ENCODE assay signal across 8 cellular contexts in the genomic region with DNA sequence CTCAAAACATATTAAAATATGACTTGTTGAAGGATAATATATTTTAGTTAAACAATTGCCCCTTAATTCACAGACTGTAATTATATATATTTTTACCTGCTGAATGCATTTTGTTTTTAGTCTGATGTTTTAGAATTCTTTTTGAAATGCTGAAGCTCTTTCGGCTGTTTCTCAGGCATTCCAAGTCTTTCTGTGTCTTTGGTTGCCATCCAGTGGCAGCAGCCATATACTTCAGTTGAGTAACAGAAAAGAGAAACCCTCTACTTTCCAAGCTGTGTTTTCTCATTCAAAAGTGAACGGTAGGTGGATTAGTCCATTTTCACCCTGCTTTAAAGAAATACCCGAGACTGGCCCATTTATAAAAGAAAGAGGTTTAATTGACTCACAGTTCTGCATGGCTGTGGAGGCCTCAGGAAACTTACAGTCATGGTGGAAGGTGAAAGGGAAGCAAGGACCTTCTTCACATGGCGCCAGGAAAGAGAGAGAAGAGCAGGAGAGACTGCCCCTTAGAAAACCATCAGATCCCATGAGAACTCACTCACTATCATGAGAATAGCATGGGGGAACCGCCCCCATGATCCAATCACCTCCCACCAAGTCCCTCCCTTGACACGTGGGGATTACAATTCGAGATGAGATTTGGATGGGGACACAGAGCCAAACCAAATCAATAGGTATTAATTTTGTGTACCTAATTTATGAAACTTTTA.
DNase-seq lines count a peak whose midpoint lies in the region; ATAC-seq, FAIRE-seq and TF ChIP-seq lines count a peak whose summit lies in the region.
"Not testable (repeated sequence)": the region's sequence is repeated elsewhere in the genome, so short reads cannot be mapped to it uniquely, and the experiment has no call there.

No MANE protein-coding gene starts in this region.

- peak; percentile 70 for FAIRE-seq in A204.1 (lab: Jason Lieb, UNC)
- peak; percentile 52 for FAIRE-seq in H1 (lab: Jason Lieb, UNC)
- FAIRE-seq in pancreas (lab: Jason Lieb, UNC), result peak; percentile 20

- not testable (repeated sequence) for H4K8ac ChIP-seq in H1 (ENCODE audit: extremely low read depth, insufficient read depth, low read length)

- 79% methylated on average over 7 of the region's 7 CpGs; no CpG with 5 or more reads in 1 of the 2 experiments for WGBS in H1 (ENCODE audit: extremely low coverage in 1 of 2, insufficient coverage in 1 of 2, insufficient read length in 1 of 2, insufficient replicate concordance in 2 of 2, low coverage in 1 of 2, low lambda C conversion rate in 2 of 2, missing lambda C conversion rate in 1 of 2), 2 experiments
- WGBS in pancreas, 2 donors, result 48 to 60% methylated on average over 7 of the region's 7 CpGs

- not testable (repeated sequence) for H2BK15ac ChIP-seq in H1 (ENCODE audit: low read length)

- not testable (repeated sequence) for H3K14ac ChIP-seq in H1 (ENCODE audit: insufficient read length)

- H3K79me1 ChIP-seq in H1 (ENCODE audit: low read depth, low read length), result not testable (repeated sequence)

- TF ChIP-seq RAD21 in H1 (IDR thresholded peaks at IDR 0.05 in 1 of 2, conservative IDR thresholded peaks at IDR 0.05 in 1 of 2; ENCODE audit: low read depth in 2 of 2, low read length in 2 of 2), result peak; percentile 71 to 74

- H2AFZ ChIP-seq in PC-3 (ENCODE audit: low read length); H1 (ENCODE audit: low read length): not testable (repeated sequence)

- TF ChIP-seq POLR2A in H1 (IDR thresholded peaks at IDR 0.05; ENCODE audit: control extremely low read depth in 1 of 2, low read depth in 2 of 2, low read length in 2 of 2), result not testable (repeated sequence)

- not testable (repeated sequence) for H4K5ac ChIP-seq in H1 (ENCODE audit: insufficient read length, low read depth, low read length)

- not testable (repeated sequence) for H4K20me1 ChIP-seq in PC-3 (ENCODE audit: low read length); H1 (replicated peaks in 1 of 2; ENCODE audit: control insufficient read depth in 1 of 2, insufficient read depth in 2 of 2, low read length in 2 of 2)

- H2BK12ac ChIP-seq in H1 (ENCODE audit: low read depth, low read length), result not testable (repeated sequence)

- H3K36me3 ChIP-seq in PC-3 (ENCODE audit: low read depth, low read length); adipocyte (ENCODE audit: control insufficient read depth, insufficient read depth, low read length, severe bottlenecking); H1 (ENCODE audit: control insufficient read depth in 2 of 4, insufficient read depth in 4 of 4, low read length in 3 of 4); pancreas: not testable (repeated sequence)

- H4K91ac ChIP-seq in H1 (replicated peaks; ENCODE audit: insufficient read length, low read length), result not testable (repeated sequence)

- H3K23me2 ChIP-seq in H1 (ENCODE audit: low read depth, low read length), result not testable (repeated sequence)

- DNase-seq in GM13977 (ENCODE audit: low spot score); PC-3; H1 (ENCODE audit: low read depth in 1 of 2, low spot score in 2 of 2); pancreas: not testable (repeated sequence)
- peak; percentile 18 for DNase-seq in NCI-H1092 treated with DMSO at 0.1 percent for 48 hours (lab: John Stamatoyannopoulos, UW)
- peak; percentile 0 for DNase-seq in adipocyte (ENCODE audit: low read depth)
- DNase-seq in left kidney (ENCODE audit: low read depth, low spot score), result peak; percentile 68

- intact Hi-C loops in PC-3 (cut with micrococcal nuclease); pancreas (cut with DNase I): not testable (repeated sequence)

- H3K79me2 ChIP-seq in PC-3 (ENCODE audit: low read length); H1 (ENCODE audit: control insufficient read depth in 1 of 2, insufficient read depth in 2 of 2, low read length in 2 of 2): not testable (repeated sequence)

- H3F3A ChIP-seq in PC-3 (ENCODE audit: low read length, unreplicated experiment), result not testable (repeated sequence)

- in situ Hi-C loops in GM13977 (cut with MboI; ENCODE audit: low pct_unique_long_range_greater_than_20kb, low sequenced_read_pairs, unreplicated experiment), result not testable (repeated sequence)

- TF ChIP-seq CTCF in GM13977 (IDR thresholded peaks at IDR 0.05; ENCODE audit: extremely low read depth, insufficient read depth, missing control alignments) (peak; percentile 29), PC-3 (conservative IDR thresholded peaks at IDR 0.05; ENCODE audit: low read depth, low read length) (peak; percentile 34; the same call in 1 of the 2 replicates), H1 (IDR thresholded peaks at IDR 0.05; ENCODE audit: control extremely low read depth in 1 of 3, insufficient read depth in 1 of 3, low read depth in 1 of 3, low read length in 3 of 3) (peak in 2 of 3 experiments; percentile 42 to 54; a peak in 3 of 4 replicates)
- TF ChIP-seq CTCF in pancreas (IDR thresholded peaks at IDR 0.05), result not testable (repeated sequence)

- not testable (repeated sequence) for BruUV-seq in PC-3 (replicated peaks; lab: Mats Ljungman, UMichigan)

- H3K9me2 ChIP-seq in PC-3 (replicated peaks; ENCODE audit: low read length), result not testable (repeated sequence)

- H2BK5ac ChIP-seq in H1 (ENCODE audit: low read depth, low read length), result not testable (repeated sequence)

- not testable (repeated sequence) for H3K4ac ChIP-seq in H1 (replicated peaks; ENCODE audit: insufficient read length, low read depth, low read length)

- not testable (repeated sequence) for H3K4me1 ChIP-seq in PC-3 (ENCODE audit: insufficient read depth, low read length); adipocyte (ENCODE audit: control insufficient read depth, insufficient read depth, low read length); H1 (replicated peaks in 1 of 4; ENCODE audit: control insufficient read depth in 3 of 4, insufficient read depth in 4 of 4, low read length in 3 of 4); pancreas

- not testable (repeated sequence) for TF ChIP-seq EP300 in H1 (IDR thresholded peaks at IDR 0.05; ENCODE audit: borderline replicate concordance in 1 of 2, low read depth in 2 of 2, low read length in 2 of 2)

- not testable (repeated sequence) for H3K4me2 ChIP-seq in PC-3 (ENCODE audit: low read length); H1 (ENCODE audit: insufficient read depth in 1 of 2, low read depth in 2 of 2, low read length in 2 of 2)

- not testable (repeated sequence) for H3K18ac ChIP-seq in H1 (ENCODE audit: extremely low read depth, low read length)

- H2AK5ac ChIP-seq in H1 (ENCODE audit: low read depth, low read length), result not testable (repeated sequence)

- POLR2A ChIA-PET in PC-3 (lab: Charles Lee; ENCODE audit: unreplicated experiment), result interaction anchor here (0.6 kb wide), 1 partner anchor 163 kb away, joined by 3 read pairs; no protein-coding TSS in a partner anchor
- POLR2A ChIA-PET in H1 (lab: Charles Lee; ENCODE audit: partially characterized antibody), result not testable (repeated sequence)

- H3K56ac ChIP-seq in H1 (replicated peaks; ENCODE audit: insufficient read length, low read depth, low read length), result not testable (repeated sequence)

- H2BK120ac ChIP-seq in H1 (replicated peaks; ENCODE audit: low read depth, low read length), result not testable (repeated sequence)

- CTCF ChIA-PET in PC-3 (lab: Charles Lee), result interaction anchor here (0.6 to 0.7 kb wide), 4 partner anchors 17 to 461 kb away, joined by 3 to 4 read pairs (median 3); no protein-coding TSS in a partner anchor
- CTCF ChIA-PET in H1 (lab: Charles Lee; ENCODE audit: partially characterized antibody), result interaction anchor here (0.6 to 2.4 kb wide), 11 partner anchors 9 to 406 kb away, joined by 3 to 10 read pairs (median 4); no protein-coding TSS in a partner anchor

- H2BK20ac ChIP-seq in H1 (ENCODE audit: low read length), result not testable (repeated sequence)

- not testable (repeated sequence) for H3K27ac ChIP-seq in PC-3 (ENCODE audit: low read length); H1 (ENCODE audit: low read depth, low read length); pancreas

- ATAC-seq in PC-3, pancreas: not testable (repeated sequence)

- not testable (repeated sequence) for H3K4me3 ChIP-seq in PC-3 (ENCODE audit: low read length); adipocyte (ENCODE audit: low read length); H1 (ENCODE audit: extremely low read depth in 1 of 4, insufficient read depth in 2 of 4, low read depth in 3 of 4, low read length in 4 of 4); pancreas

- not testable (repeated sequence) for H3K9ac ChIP-seq in PC-3 (ENCODE audit: low read length); adipocyte (ENCODE audit: low read length); H1 (replicated peaks in 1 of 4; ENCODE audit: extremely low read depth in 1 of 4, low read depth in 3 of 4, low read length in 3 of 4)

- not testable (repeated sequence) for H3K27me3 ChIP-seq in PC-3 (ENCODE audit: low read length); adipocyte (replicated peaks; ENCODE audit: control insufficient read depth, insufficient read depth, low read length); H1 (replicated peaks in 1 of 4; ENCODE audit: control insufficient read depth in 3 of 4, extremely low read depth in 1 of 4, insufficient read depth in 3 of 4, low read length in 3 of 4); pancreas

- not testable (repeated sequence) for H3K9me3 ChIP-seq in PC-3 (ENCODE audit: low read length); adipocyte (ENCODE audit: control insufficient read depth, low read length); H1 (ENCODE audit: insufficient read depth in 2 of 2, low read depth in 1 of 2, low read length in 1 of 2); pancreas

- H3K23ac ChIP-seq in H1 (ENCODE audit: insufficient read length), result not testable (repeated sequence)

TF ChIP-seq in H1, 55 proteins besides CTCF, POLR2A, EP300 and RAD21:
- peak; percentile 37; the same call in 1 of the 2 replicates for TF ChIP-seq TEAD4 (IDR thresholded peaks at IDR 0.05; ENCODE audit: low read depth, low read length)
